ENCODE assay signal across 17 cellular contexts in genomic region chr3:114884213-114884923, GRCh38.
DNase-seq lines count a peak whose midpoint lies in the region; ATAC-seq and TF ChIP-seq lines count a peak whose summit lies in the region.
"Had no signal": no experiment of that assay in that cellular context is flagged by ENCODE, and none has a peak within 500 bp of the region (broad histone marks: within the 10 kb centered on the region; RNA-seq: fewer than 3 reads in every experiment).

No MANE protein-coding gene starts in this region.

- H3K4me2 ChIP-seq in OCI-LY3 (ENCODE audit: low read length): peak overlapping the region; percentile 83

- H3K9ac ChIP-seq in OCI-LY3 (ENCODE audit: low read length): peak overlapping the region; percentile 42; the same call in 1 of the 2 replicates

- intact Hi-C loops in left colon (cut with DNase I, micrococcal nuclease): no loop called here

- H3K27me3 ChIP-seq in OCI-LY3 (ENCODE audit: low read depth, low read length): peaks cover 13% of the 10 kb centered on the region; the same call in 1 of the 2 replicates

- no peaks in the 10 kb centered on the region for H3K9me3 ChIP-seq in OCI-LY3 (ENCODE audit: insufficient read depth, low read length)

- ATAC-seq in GM18861 (IDR thresholded peaks at IDR 0.05; ENCODE audit: unreplicated experiment): peak; percentile 35
- peak; percentile 57 for ATAC-seq in GM21515 (IDR thresholded peaks at IDR 0.05; ENCODE audit: unreplicated experiment)
- peak; percentile 54 for ATAC-seq in HG02938 (IDR thresholded peaks at IDR 0.05; ENCODE audit: unreplicated experiment)
- no peak for ATAC-seq in GM19351 (IDR thresholded peaks at IDR 0.05; ENCODE audit: unreplicated experiment)
- ATAC-seq in left colon: no peak
- ATAC-seq: PC-3, T-cell had no signal

- no peaks in the 10 kb centered on the region for H3K79me2 ChIP-seq in OCI-LY3 (ENCODE audit: low read length)

- DNase-seq in caudate nucleus (lab: John Stamatoyannopoulos, UW): no peak
- no peak for DNase-seq in activated CD4-positive, CD25-positive, alpha-beta regulatory T cell treated with anti-CD3 and anti-CD28 coated beads, Interleukin-2, amount 50 U/mL, for 72 hours
- DNase-seq in left colon: no peak
- DNase-seq: AML-193, HCEC 1CT, KBM-7, NCI-H1048, NCI-H1694, NCI-H2107, NCI-H446, PC-3, T-cell had no signal

- TF ChIP-seq CTCF in OCI-LY3 (IDR thresholded peaks at IDR 0.05; ENCODE audit: low read depth, low read length): no peak

- H4K20me1 ChIP-seq in OCI-LY3 (ENCODE audit: insufficient read depth, low read length): no peaks in the 10 kb centered on the region

- H3K27ac ChIP-seq in OCI-LY3 (ENCODE audit: low read length) (peak overlapping the region; percentile 82), caudate nucleus (ENCODE audit: low read depth, low read length) (no peak overlapping the region)

- peaks cover 36% of the 10 kb centered on the region for H3K4me1 ChIP-seq in OCI-LY3 (ENCODE audit: low read length)

- peak overlapping the region; percentile 88 for H2AFZ ChIP-seq in OCI-LY3 (ENCODE audit: low read depth, low read length)

- no peaks in the 10 kb centered on the region for H3K36me3 ChIP-seq in OCI-LY3 (replicated peaks; ENCODE audit: low read depth, low read length)

- peak overlapping the region; percentile 65 for H3K4me3 ChIP-seq in OCI-LY3 (ENCODE audit: low read length)

Comparison
In these comparisons a context has a peak if more than half of its experiments do, and no peak if none do; other contexts are left out.
1. ATAC-seq: peak in GM18861 (single experiment), GM21515 (single experiment) and HG02938 (single experiment); none in GM19351 (single experiment) and left colon (single experiment).